16 cellular contexts compared by ENCODE assay signal in genomic region chr22:44881246-44881600, GRCh38.
A peak's percentile ranks its signal among the peaks of the same experiment; 100 is the strongest.
DNase-seq lines count a peak whose midpoint lies in the region; ATAC-seq and TF ChIP-seq lines count a peak whose summit lies in the region.
"Had no signal": no experiment of that assay in that cellular context is flagged by ENCODE, and none has a peak within 500 bp of the region (broad histone marks: within the 10 kb centered on the region; RNA-seq: fewer than 3 reads in every experiment).

No MANE protein-coding gene starts in this region.

- H3K27me3 Mint-ChIP-seq in glutamatergic neuron (ENCODE audit: unreplicated experiment) = peaks cover 3% of the 10 kb centered on the region
- no peaks in the 10 kb centered on the region for H3K27me3 Mint-ChIP-seq in nephron progenitor cell (ENCODE audit: low read depth, poor library complexity)

- H3K4me1 Mint-ChIP-seq in glutamatergic neuron (ENCODE audit: low read depth, unreplicated experiment) (no peaks in the 10 kb centered on the region), nephron progenitor cell (peaks cover 6% of the 10 kb centered on the region)
- H3K4me1 Mint-ChIP-seq: GM23338 had no signal

- peak; percentile 29 for DNase-seq in cardiac septum (ENCODE audit: low spot score)
- no peak for DNase-seq in left ventricle myocardium superior
- DNase-seq in glutamatergic neuron = peak; percentile 3
- no peak for DNase-seq in nephron progenitor cell
- no peak for DNase-seq in activated CD4-positive, alpha-beta T cell treated with anti-CD3 and anti-CD28 coated beads for 48 hours
- no peak for DNase-seq in mucosa of gallbladder (ENCODE audit: low spot score)
- no peak for DNase-seq in NCI-H748 (lab: John Stamatoyannopoulos, UW; ENCODE audit: unreplicated experiment)
- DNase-seq: 8988T; Calu3; CD8-positive, alpha-beta T cell; DMS79 treated with DMSO at 0.1 percent for 48 hours; GF-D8; HFFc6 had no signal

- H3K9me3 Mint-ChIP-seq in glutamatergic neuron (ENCODE audit: unreplicated experiment) (peaks cover 12% of the 10 kb centered on the region), nephron progenitor cell (peaks cover 19% of the 10 kb centered on the region)
- H3K9me3 Mint-ChIP-seq: CD8-positive, alpha-beta T cell had no signal

- no peak for TF ChIP-seq CTCF in glutamatergic neuron (IDR thresholded peaks at IDR 0.05; ENCODE audit: partially characterized antibody, unreplicated experiment)
- no peak for TF ChIP-seq CTCF in nephron progenitor cell (IDR thresholded peaks at IDR 0.05)

- H3K27ac Mint-ChIP-seq in glutamatergic neuron (ENCODE audit: unreplicated experiment) (no peak overlapping the region), nephron progenitor cell (peak overlapping the region; percentile 78)
- H3K27ac Mint-ChIP-seq: CD8-positive, alpha-beta T cell; GM23338; HFFc6 had no signal

- intact Hi-C loops in cardiac septum (cut with DNase I) (no loop called here), left ventricle myocardium superior (cut with micrococcal nuclease) (no loop called here)

- ATAC-seq in left ventricle myocardium superior = no peak
- no peak for ATAC-seq in HG02678 (IDR thresholded peaks at IDR 0.05; ENCODE audit: unreplicated experiment)
- ATAC-seq: CD8-positive, alpha-beta T cell; GM23338; HCT116 had no signal

- H3K4me3 Mint-ChIP-seq in glutamatergic neuron (ENCODE audit: unreplicated experiment) = no peak overlapping the region
- no peak overlapping the region for H3K4me3 Mint-ChIP-seq in nephron progenitor cell
- H3K4me3 Mint-ChIP-seq: CD8-positive, alpha-beta T cell; GM23338; HFFc6 had no signal

- H3K36me3 Mint-ChIP-seq in glutamatergic neuron (ENCODE audit: unreplicated experiment) (peaks cover 16% of the 10 kb centered on the region), nephron progenitor cell (ENCODE audit: low read depth) (peaks cover 58% of the 10 kb centered on the region)
- H3K36me3 Mint-ChIP-seq: CD8-positive, alpha-beta T cell had no signal

Comparison
In these comparisons a context has a peak if more than half of its experiments do, and no peak if none do; other contexts are left out.
1. DNase-seq: peak in cardiac septum (single experiment) and glutamatergic neuron (single experiment); none in left ventricle myocardium superior (single experiment), nephron progenitor cell (single experiment), activated CD4-positive, alpha-beta T cell treated with anti-CD3 and anti-CD28 coated beads for 48 hours (single experiment), mucosa of gallbladder (single experiment) and NCI-H748 (single experiment).